In genomic region chr15:29677450-29677849, GRCh38 we compare ENCODE assay signal across 30 cellular contexts.
DNase-seq lines count a peak whose midpoint lies in the region; ATAC-seq, FAIRE-seq and TF ChIP-seq lines count a peak whose summit lies in the region.
"Had no signal": no experiment of that assay in that cellular context is flagged by ENCODE, and none has a peak within 500 bp of the region (broad histone marks: within the 10 kb centered on the region; RNA-seq: fewer than 3 reads in every experiment).

No MANE protein-coding gene starts in this region.

- H3K27me3 Mint-ChIP-seq in activated naive CD4-positive, alpha-beta T cell treated with anti-CD3 and anti-CD28 coated beads, Interleukin-2, amount 10 ng/mL, durations not matched to agents 7 days and 5 days = peaks cover 68% of the 10 kb centered on the region
- H3K27me3 Mint-ChIP-seq in neural progenitor cell (ENCODE audit: insufficient read depth, low read depth) (peaks cover 9% of the 10 kb centered on the region), WTC11 (ENCODE audit: low read depth) (no peaks in the 10 kb centered on the region)

- no peak for TF ChIP-seq CTCF in colonic mucosa (IDR thresholded peaks at IDR 0.05)
- TF ChIP-seq CTCF in neural progenitor cell (IDR thresholded peaks at IDR 0.05) = no peak
- no peak for TF ChIP-seq CTCF in vagina (IDR thresholded peaks at IDR 0.05)
- TF ChIP-seq CTCF in WTC11 (IDR thresholded peaks at IDR 0.05) = no peak
- no peak for TF ChIP-seq CTCF in D721Med (IDR thresholded peaks at IDR 0.05; ENCODE audit: insufficient read depth, missing control alignments)

- no peaks in the 10 kb centered on the region for H3K4me1 Mint-ChIP-seq in activated naive CD4-positive, alpha-beta T cell treated with anti-CD3 and anti-CD28 coated beads, Interleukin-2, amount 10 ng/mL, durations not matched to agents 7 days and 5 days
- H3K4me1 Mint-ChIP-seq in neural progenitor cell (peaks cover 18% of the 10 kb centered on the region), WTC11 (peaks cover 21% of the 10 kb centered on the region)

- no peaks in the 10 kb centered on the region for H3K9me3 Mint-ChIP-seq in activated naive CD4-positive, alpha-beta T cell treated with anti-CD3 and anti-CD28 coated beads, Interleukin-2, amount 10 ng/mL, durations not matched to agents 7 days and 5 days
- H3K9me3 Mint-ChIP-seq in neural progenitor cell (no peaks in the 10 kb centered on the region), WTC11 (no peaks in the 10 kb centered on the region)
- H3K9me3 Mint-ChIP-seq: activated CD4-positive, alpha-beta memory T cell treated with anti-CD3 and anti-CD28 coated beads for 36 hours; activated naive CD4-positive, alpha-beta T cell treated with anti-CD3 and anti-CD28 coated beads for 36 hours; CD8-positive, alpha-beta T cell; GM23338; memory B cell had no signal

- intact Hi-C loops in colonic mucosa (cut with DNase I) = no loop called here
- intact Hi-C loops in vagina (cut with DNase I) = no loop called here

- no peaks in the 10 kb centered on the region for H3K9me3 ChIP-seq in colonic mucosa
- H3K9me3 ChIP-seq in neural progenitor cell (ENCODE audit: low read depth) = no peaks in the 10 kb centered on the region
- no peaks in the 10 kb centered on the region for H3K9me3 ChIP-seq in vagina
- H3K9me3 ChIP-seq: breast epithelium, left lung, MG63, suprapubic skin, uterus had no signal

- H3K9ac ChIP-seq in colonic mucosa (ENCODE audit: low read depth in 2 of 2, low read length in 2 of 2) (peak overlapping the region; percentile 19 to 30), neural progenitor cell (no peak overlapping the region)
- H3K9ac ChIP-seq: KMS-11 had no signal

- no peak for ATAC-seq in WTC11
- ATAC-seq: CD8-positive, alpha-beta T cell; GM23338; left lung had no signal

- H3K4me3 Mint-ChIP-seq in activated naive CD4-positive, alpha-beta T cell treated with anti-CD3 and anti-CD28 coated beads, Interleukin-2, amount 10 ng/mL, durations not matched to agents 7 days and 5 days = no peak overlapping the region
- peak overlapping the region; percentile 5 for H3K4me3 Mint-ChIP-seq in neural progenitor cell
- H3K4me3 Mint-ChIP-seq in WTC11 = no peak overlapping the region
- H3K4me3 Mint-ChIP-seq: activated CD4-positive, alpha-beta memory T cell treated with anti-CD3 and anti-CD28 coated beads for 36 hours; activated naive CD4-positive, alpha-beta T cell treated with anti-CD3 and anti-CD28 coated beads for 36 hours; CD8-positive, alpha-beta T cell; GM23338; memory B cell had no signal

- H3F3A ChIP-seq in neural progenitor cell (ENCODE audit: low read depth) = peaks cover 28% of the 10 kb centered on the region

- TF ChIP-seq POLR2A in vagina (IDR thresholded peaks at IDR 0.05) = no peak

- H3K4me3 ChIP-seq in colonic mucosa (no peak overlapping the region), neural progenitor cell (no peak overlapping the region), vagina (no peak overlapping the region)
- H3K4me3 ChIP-seq: breast epithelium, GM23338, left lung, MG63, smooth muscle cell, suprapubic skin, uterus had no signal

- H3K27me3 ChIP-seq in colonic mucosa (no peaks in the 10 kb centered on the region), neural progenitor cell (peaks cover 11% of the 10 kb centered on the region), vagina (no peaks in the 10 kb centered on the region)
- H3K27me3 ChIP-seq: breast epithelium, MG63, uterus had no signal

- peak overlapping the region; percentile 49 for H3K27ac Mint-ChIP-seq in activated naive CD4-positive, alpha-beta T cell treated with anti-CD3 and anti-CD28 coated beads, Interleukin-2, amount 10 ng/mL, durations not matched to agents 7 days and 5 days
- H3K27ac Mint-ChIP-seq in neural progenitor cell = no peak overlapping the region
- H3K27ac Mint-ChIP-seq in WTC11 = no peak overlapping the region
- H3K27ac Mint-ChIP-seq: activated CD4-positive, alpha-beta memory T cell treated with anti-CD3 and anti-CD28 coated beads for 36 hours; activated naive CD4-positive, alpha-beta T cell treated with anti-CD3 and anti-CD28 coated beads for 36 hours; CD8-positive, alpha-beta T cell; GM23338; memory B cell had no signal

- H2AFZ ChIP-seq in neural progenitor cell (replicated peaks) = no peak overlapping the region
- H2AFZ ChIP-seq: GM23338 had no signal

- peaks cover 5% of the 10 kb centered on the region for H3K4me1 ChIP-seq in colonic mucosa
- peaks cover 7% of the 10 kb centered on the region for H3K4me1 ChIP-seq in neural progenitor cell
- H3K4me1 ChIP-seq in vagina = peaks cover 20% of the 10 kb centered on the region
- H3K4me1 ChIP-seq: breast epithelium, left lung, uterus had no signal

- H4K20me1 ChIP-seq in neural progenitor cell (ENCODE audit: low read depth) = no peaks in the 10 kb centered on the region

- H3K36me3 Mint-ChIP-seq in activated naive CD4-positive, alpha-beta T cell treated with anti-CD3 and anti-CD28 coated beads, Interleukin-2, amount 10 ng/mL, durations not matched to agents 7 days and 5 days = no peaks in the 10 kb centered on the region
- H3K36me3 Mint-ChIP-seq in neural progenitor cell (no peaks in the 10 kb centered on the region), WTC11 (no peaks in the 10 kb centered on the region)
- H3K36me3 Mint-ChIP-seq: activated CD4-positive, alpha-beta memory T cell treated with anti-CD3 and anti-CD28 coated beads for 36 hours; CD8-positive, alpha-beta T cell; memory B cell had no signal

- DNase-seq in activated naive CD4-positive, alpha-beta T cell treated with anti-CD3 and anti-CD28 coated beads, Interleukin-2, amount 10 ng/mL, durations not matched to agents 7 days and 5 days = no peak
- DNase-seq in activated naive CD4-positive, alpha-beta T cell treated with anti-CD3 and anti-CD28 coated beads, Interleukin-2, amount 50 U/mL, for 16 hours = no peak
- no peak for DNase-seq in colonic mucosa
- DNase-seq in neural progenitor cell (ENCODE audit: low spot score) = no peak
- peak; percentile 82 to 90 for DNase-seq in vagina (ENCODE audit: extremely low spot score in 2 of 2)
- no peak for DNase-seq in WTC11 (ENCODE audit: low spot score)
- DNase-seq in D721Med (ENCODE audit: insufficient read length, low spot score) = no peak
- DNase-seq in SIG-M5 (lab: John Stamatoyannopoulos, UW) = no peak
- DNase-seq: activated CD4-positive, alpha-beta memory T cell treated with anti-CD3 and anti-CD28 coated beads for 36 hours; activated CD4-positive, CD25-positive, alpha-beta regulatory T cell treated with anti-CD3 and anti-CD28 coated beads, Interleukin-2, amount 50 U/mL, for 72 hours; activated naive CD4-positive, alpha-beta T cell treated with anti-CD3 and anti-CD28 coated beads for 36 hours; CD8-positive, alpha-beta T cell; DMS 273 treated with DMSO at 0.1 percent for 48 hours; erythroblast; left lung; NCI-H1105; NCI-H187; occipital lobe; stimulated activated naive CD4-positive, alpha-beta T cell treated with Interleukin-2 at 50 U/mL for 16 hours; T-helper 2 cell; uterus had no signal

- H3K27ac ChIP-seq in colonic mucosa (peak overlapping the region; percentile 53), neural progenitor cell (no peak overlapping the region), vagina (no peak overlapping the region)
- H3K27ac ChIP-seq: breast epithelium, KMS-11, left lung, suprapubic skin, uterus had no signal

- CTCF ChIA-PET in activated naive CD4-positive, alpha-beta T cell treated with anti-CD3 and anti-CD28 coated beads, Interleukin-2, amount 10 ng/mL, durations not matched to agents 7 days and 5 days (lab: Charles Lee) = no interaction called here
- CTCF ChIA-PET in WTC11 (lab: Charles Lee) = interaction anchor here (1.2 to 1.5 kb wide), 2 partner anchors 15 to 575 kb away, joined by 4 to 6 read pairs; no protein-coding TSS in a partner anchor

- POLR2A ChIA-PET in WTC11 (lab: Charles Lee) = no interaction called here

- FAIRE-seq in D721Med (lab: Jason Lieb, UNC) = no peak
- FAIRE-seq: A204.1, colon had no signal

- H3K79me2 ChIP-seq in neural progenitor cell (ENCODE audit: low read depth) = no peaks in the 10 kb centered on the region

- H3K4me2 ChIP-seq in neural progenitor cell = no peak overlapping the region
- H3K4me2 ChIP-seq: GM23338, KMS-11, smooth muscle cell had no signal

- H3K36me3 ChIP-seq in colonic mucosa (no peaks in the 10 kb centered on the region), neural progenitor cell (no peaks in the 10 kb centered on the region), vagina (no peaks in the 10 kb centered on the region)
- H3K36me3 ChIP-seq: breast epithelium, left lung, MG63, suprapubic skin, uterus had no signal

TF ChIP-seq in WTC11, 78 proteins besides CTCF, POLR2A, EP300 and RAD21 (continues in another document):
- TF ChIP-seq RELA (CRISPR knock-in tag; IDR thresholded peaks at IDR 0.05; ENCODE audit: borderline replicate concordance) (no peak), ZNF219 (CRISPR knock-in tag; IDR thresholded peaks at IDR 0.05; ENCODE audit: borderline replicate concordance) (no peak), OVOL2 (CRISPR knock-in tag; IDR thresholded peaks at IDR 0.05; ENCODE audit: borderline replicate concordance) (no peak), ZNF416 (CRISPR knock-in tag; IDR thresholded peaks at IDR 0.05) (no peak), SMAD3 (CRISPR knock-in tag; IDR thresholded peaks at IDR 0.05; ENCODE audit: borderline replicate concordance) (no peak), CREM (CRISPR knock-in tag; IDR thresholded peaks at IDR 0.05) (no peak), GTF2I (CRISPR knock-in tag; conservative IDR thresholded peaks at IDR 0.05) (no peak), ETV6 (CRISPR knock-in tag; IDR thresholded peaks at IDR 0.05) (no peak)
- TF ChIP-seq, protein P1, sequence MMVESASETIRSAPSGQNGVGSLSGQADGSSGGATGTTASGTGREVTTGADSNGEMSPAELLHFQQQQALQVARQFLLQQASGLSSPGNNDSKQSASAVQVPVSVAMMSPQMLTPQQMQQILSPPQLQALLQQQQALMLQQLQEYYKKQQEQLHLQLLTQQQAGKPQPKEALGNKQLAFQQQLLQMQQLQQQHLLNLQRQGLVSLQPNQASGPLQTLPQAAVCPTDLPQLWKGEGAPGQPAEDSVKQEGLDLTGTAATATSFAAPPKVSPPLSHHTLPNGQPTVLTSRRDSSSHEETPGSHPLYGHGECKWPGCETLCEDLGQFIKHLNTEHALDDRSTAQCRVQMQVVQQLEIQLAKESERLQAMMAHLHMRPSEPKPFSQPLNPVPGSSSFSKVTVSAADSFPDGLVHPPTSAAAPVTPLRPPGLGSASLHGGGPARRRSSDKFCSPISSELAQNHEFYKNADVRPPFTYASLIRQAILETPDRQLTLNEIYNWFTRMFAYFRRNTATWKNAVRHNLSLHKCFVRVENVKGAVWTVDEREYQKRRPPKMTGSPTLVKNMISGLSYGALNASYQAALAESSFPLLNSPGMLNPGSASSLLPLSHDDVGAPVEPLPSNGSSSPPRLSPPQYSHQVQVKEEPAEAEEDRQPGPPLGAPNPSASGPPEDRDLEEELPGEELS (CRISPR knock-in tag; IDR thresholded peaks at IDR 0.05) = no peak

Comparison
In these comparisons a context has a peak if more than half of its experiments do, and no peak if none do; other contexts are left out.
1. DNase-seq: peak in vagina (2 of 2); none in activated naive CD4-positive, alpha-beta T cell treated with anti-CD3 and anti-CD28 coated beads, Interleukin-2, amount 10 ng/mL, durations not matched to agents 7 days and 5 days (single experiment), activated naive CD4-positive, alpha-beta T cell treated with anti-CD3 and anti-CD28 coated beads, Interleukin-2, amount 50 U/mL, for 16 hours (single experiment), colonic mucosa (single experiment), neural progenitor cell (single experiment), WTC11 (single experiment), D721Med (single experiment) and SIG-M5 (single experiment).